8 cellular contexts compared by ENCODE assay signal in genomic region chr12:49623142-49623899, GRCh38. TPM values are rescaled to one million over a fixed set of nuclear protein-coding genes. Genes with fewer than 3 reads are reported as not detected.
DNase-seq lines count a peak whose midpoint lies in the region; ATAC-seq, FAIRE-seq and TF ChIP-seq lines count a peak whose summit lies in the region.

Gene PRPF40B (plus strand): TSS chr12:49623561. CDS start chr12:49623591, 30 bp downstream.

- no peak within 1 kb of the TSS for H2BK120ac ChIP-seq in H1 (replicated peaks; ENCODE audit: low read depth, low read length)

- H2BK5ac ChIP-seq in H1 (ENCODE audit: low read depth, low read length) = peak within 1 kb of the TSS; percentile 60

- peak within 1 kb of the TSS; percentile 78 to 99 for H3K4me2 ChIP-seq in H1 (ENCODE audit: insufficient read depth in 1 of 2, low read depth in 2 of 2, low read length in 2 of 2)

- FAIRE-seq in H1 (lab: Jason Lieb, UNC) = no peak

- TF ChIP-seq POLR2A in H1 (IDR thresholded peaks at IDR 0.05; ENCODE audit: control extremely low read depth in 1 of 2, low read depth in 2 of 2, low read length in 2 of 2) = no peak; a peak in 1 of 3 replicates

- H2BK20ac ChIP-seq in H1 (ENCODE audit: low read length) = no peak within 1 kb of the TSS

- 0 out of 3 replicates have a peak, but pooled peaks of 1 of the 2 experiments have one; percentile 7 for TF ChIP-seq EP300 in H1 (IDR thresholded peaks at IDR 0.05; ENCODE audit: borderline replicate concordance in 1 of 2, low read depth in 2 of 2, low read length in 2 of 2)

- peak; percentile 80 for ATAC-seq in GM19438 (IDR thresholded peaks at IDR 0.05; ENCODE audit: low read depth, unreplicated experiment)

- no peaks in the 10 kb centered on the region for H3K9me3 Mint-ChIP-seq in CD8-positive, alpha-beta memory T cell

- no peaks in the 10 kb centered on the region for H4K20me1 ChIP-seq in H1 (replicated peaks in 1 of 2; ENCODE audit: control insufficient read depth in 1 of 2, insufficient read depth in 2 of 2, low read length in 2 of 2)

- H3K9me3 ChIP-seq in CD8-positive, alpha-beta memory T cell (ENCODE audit: low read length) = no peaks in the 10 kb centered on the region
- H3K9me3 ChIP-seq in H1 (ENCODE audit: insufficient read depth in 2 of 2, low read depth in 1 of 2, low read length in 1 of 2) (no peaks in the 10 kb centered on the region), mesodermal cell (ENCODE audit: control insufficient read depth, low read length) (no peaks in the 10 kb centered on the region)

- H2BK12ac ChIP-seq in H1 (ENCODE audit: low read depth, low read length) = peak within 1 kb of the TSS; percentile 50; the same call in 1 of the 2 replicates

- H3K27me3 Mint-ChIP-seq in CD8-positive, alpha-beta memory T cell = peaks cover 0 to 4% of the 10 kb centered on the region in 2 donors

- no peaks in the 10 kb centered on the region for H3K36me3 Mint-ChIP-seq in CD8-positive, alpha-beta memory T cell

- H3K56ac ChIP-seq in H1 (replicated peaks; ENCODE audit: insufficient read length, low read depth, low read length) = peak within 1 kb of the TSS; percentile 74

- peak; percentile 80 to 90 (median 87) for DNase-seq in CD8-positive, alpha-beta memory T cell
- DNase-seq in HK-2 (ENCODE audit: unreplicated experiment) (peak; percentile 78), NOMO-1 (lab: John Stamatoyannopoulos, UW; ENCODE audit: unreplicated experiment in 2 of 2) (peak; percentile 77 to 92), H1 (ENCODE audit: low read depth in 1 of 2, low spot score in 2 of 2) (peak; percentile 78 to 95)
- DNase-seq in activated CD8-positive, alpha-beta memory T cell treated with anti-CD3 and anti-CD28 coated beads for 48 hours (ENCODE audit: low read depth in 2 of 3, low spot score in 2 of 3) = peak; percentile 61 to 74 (median 65)
- peak; percentile 61 to 66 for DNase-seq in stimulated activated CD8-positive, alpha-beta memory T cell treated with anti-CD3 and anti-CD28 coated beads, Interleukin-15, amount 100 ng/mL, for 4 hours (ENCODE audit: low read depth in 2 of 2)

- H4K5ac ChIP-seq in H1 (ENCODE audit: insufficient read length, low read depth, low read length) = peak within 1 kb of the TSS; percentile 50

- no peaks in the 10 kb centered on the region for H3K79me2 ChIP-seq in H1 (ENCODE audit: control insufficient read depth in 1 of 2, insufficient read depth in 2 of 2, low read length in 2 of 2)

- no peak within 1 kb of the TSS for H3K14ac ChIP-seq in H1 (ENCODE audit: insufficient read length)

- H3K4me3 Mint-ChIP-seq in CD8-positive, alpha-beta memory T cell = peak within 1 kb of the TSS; percentile 83 to 93 (median 89)

- peak; percentile 27 to 47; a peak in 3 of 4 replicates for TF ChIP-seq RAD21 in H1 (IDR thresholded peaks at IDR 0.05 in 1 of 2, conservative IDR thresholded peaks at IDR 0.05 in 1 of 2; ENCODE audit: low read depth in 2 of 2, low read length in 2 of 2)

- H3K9ac ChIP-seq in H1 (replicated peaks in 1 of 4; ENCODE audit: extremely low read depth in 1 of 4, low read depth in 3 of 4, low read length in 3 of 4) = peak within 1 kb of the TSS in 3 of 4 experiments; percentile 51 to 66 (median 56); a peak in 5 of 7 replicates

- H3K4me3 ChIP-seq in CD8-positive, alpha-beta memory T cell (ENCODE audit: low read length) = peak within 1 kb of the TSS; percentile 70
- H3K4me3 ChIP-seq in H1 (ENCODE audit: extremely low read depth in 1 of 4, insufficient read depth in 2 of 4, low read depth in 3 of 4, low read length in 4 of 4) (peak within 1 kb of the TSS; percentile 50 to 73 (median 66)), mesodermal cell (ENCODE audit: extremely low read depth, insufficient read depth, low read length, poor library complexity, severe bottlenecking) (peak within 1 kb of the TSS; percentile 48)

- H3K27ac Mint-ChIP-seq in CD8-positive, alpha-beta memory T cell = peak within 1 kb of the TSS; percentile 86 to 97 (median 95)

- H3K23me2 ChIP-seq in H1 (ENCODE audit: low read depth, low read length) = peaks cover 15% of the 10 kb centered on the region; the same call in 1 of the 2 replicates

- H3K4ac ChIP-seq in H1 (replicated peaks; ENCODE audit: insufficient read length, low read depth, low read length) = peak within 1 kb of the TSS; percentile 44

- H3K23ac ChIP-seq in H1 (ENCODE audit: insufficient read length) = no peak within 1 kb of the TSS

- no peaks in the 10 kb centered on the region for H3K27me3 ChIP-seq in CD8-positive, alpha-beta memory T cell (ENCODE audit: insufficient read depth, low read length, poor library complexity, severe bottlenecking)
- H3K27me3 ChIP-seq in H1 (replicated peaks in 1 of 4; ENCODE audit: control insufficient read depth in 3 of 4, extremely low read depth in 1 of 4, insufficient read depth in 3 of 4, low read length in 3 of 4) = no peaks in the 10 kb centered on the region

- no peak within 1 kb of the TSS for H2BK15ac ChIP-seq in H1 (ENCODE audit: low read length)

- no peak within 1 kb of the TSS for H4K91ac ChIP-seq in H1 (replicated peaks; ENCODE audit: insufficient read length, low read length)

- peak within 1 kb of the TSS; percentile 49 for H3K27ac ChIP-seq in CD8-positive, alpha-beta memory T cell (ENCODE audit: low read depth, low read length)
- H3K27ac ChIP-seq in H1 (ENCODE audit: low read depth, low read length) = peak within 1 kb of the TSS; percentile 56; the same call in 1 of the 2 replicates
- H3K27ac ChIP-seq in mesodermal cell (ENCODE audit: low read depth, low read length, severe bottlenecking) = peak within 1 kb of the TSS; percentile 62

- WGBS in H1 (ENCODE audit: extremely low coverage in 1 of 2, insufficient coverage in 1 of 2, insufficient read length in 1 of 2, insufficient replicate concordance in 2 of 2, low coverage in 1 of 2, low lambda C conversion rate in 2 of 2, missing lambda C conversion rate in 1 of 2), 2 experiments = 5% methylated on average over 31 of the region's 76 CpGs; no CpG with 5 or more reads in 1 of the 2 experiments
- WGBS in mesodermal cell (ENCODE audit: insufficient coverage in 2 of 2), 2 experiments = 0 to 1% methylated on average over 25 to 39 of the region's 76 CpGs

- H3K18ac ChIP-seq in H1 (ENCODE audit: extremely low read depth, low read length) = peak within 1 kb of the TSS; percentile 78

- H4K8ac ChIP-seq in H1 (ENCODE audit: extremely low read depth, insufficient read depth, low read length) = peak within 1 kb of the TSS; percentile 81

- TF ChIP-seq CTCF in H1 (IDR thresholded peaks at IDR 0.05; ENCODE audit: control extremely low read depth in 1 of 3, insufficient read depth in 1 of 3, low read depth in 1 of 3, low read length in 3 of 3) = peak; percentile 47 to 56 (median 54)

- H3K4me1 ChIP-seq in CD8-positive, alpha-beta memory T cell (ENCODE audit: insufficient read depth, low read length) = peaks cover 18% of the 10 kb centered on the region
- H3K4me1 ChIP-seq in H1 (replicated peaks in 1 of 4; ENCODE audit: control insufficient read depth in 3 of 4, insufficient read depth in 4 of 4, low read length in 3 of 4) = peaks cover 0 to 7% (median 3%) of the 10 kb centered on the region in 4 experiments; a peak in 6 of 7 replicates
- H3K4me1 ChIP-seq in mesodermal cell (ENCODE audit: control insufficient read depth, insufficient read depth, low read length, poor library complexity, severe bottlenecking) = peaks cover 15% of the 10 kb centered on the region

- no peaks in the 10 kb centered on the region for H3K79me1 ChIP-seq in H1 (ENCODE audit: low read depth, low read length)

- CTCF ChIA-PET in CD8-positive, alpha-beta memory T cell (lab: Charles Lee) = interaction anchor here (0.6 to 6.1 kb wide), 15 partner anchors 9 to 265 kb away, joined by 3 to 42 read pairs (median 3); partner anchors contain the start of gene TMBIM6
- CTCF ChIA-PET in H1 (lab: Charles Lee; ENCODE audit: partially characterized antibody) = interaction anchor here (0.8 to 4.3 kb wide), 15 partner anchors 8 to 291 kb away, joined by 3 to 15 read pairs (median 4); no protein-coding TSS in a partner anchor

- H3K4me1 Mint-ChIP-seq in CD8-positive, alpha-beta memory T cell = peaks cover 22 to 32% (median 31%) of the 10 kb centered on the region in 3 donors

- POLR2A ChIA-PET in CD8-positive, alpha-beta memory T cell (lab: Charles Lee) = interaction anchor here (0.5 to 1.8 kb wide), 10 partner anchors 14 to 941 kb away, joined by 3 to 7 read pairs (median 4); partner anchors contain the start of genes KANSL2, MCRS1 and TMBIM6
- POLR2A ChIA-PET in H1 (lab: Charles Lee; ENCODE audit: partially characterized antibody) = interaction anchor here (0.9 to 2.8 kb wide), 7 partner anchors 15 to 358 kb away, joined by 3 to 10 read pairs (median 4); partner anchors contain the start of genes MCRS1, NCKAP5L, TMBIM6 and TUBA1C

- H2AK5ac ChIP-seq in H1 (ENCODE audit: low read depth, low read length) = no peak within 1 kb of the TSS

- H2AFZ ChIP-seq in H1 (ENCODE audit: low read length) = 0 out of 2 replicates have a peak within 1 kb of the TSS, but pooled peaks have one; percentile 7

- H3K36me3 ChIP-seq in CD8-positive, alpha-beta memory T cell (ENCODE audit: insufficient read depth, low read length) = no peaks in the 10 kb centered on the region
- no peaks in the 10 kb centered on the region for H3K36me3 ChIP-seq in H1 (ENCODE audit: control insufficient read depth in 2 of 4, insufficient read depth in 4 of 4, low read length in 3 of 4)
- no peaks in the 10 kb centered on the region for H3K36me3 ChIP-seq in mesodermal cell (ENCODE audit: control insufficient read depth, insufficient read depth, low read length)

TF ChIP-seq in H1, 55 proteins besides CTCF, POLR2A, EP300 and RAD21 (continues in another document):
- no peak for TF ChIP-seq JUN (IDR thresholded peaks at IDR 0.05; ENCODE audit: low read depth, low read length)
- no peak; the same call in 1 of the 2 replicates for TF ChIP-seq TEAD4 (IDR thresholded peaks at IDR 0.05; ENCODE audit: low read depth, low read length)
- TF ChIP-seq NANOG (IDR thresholded peaks at IDR 0.05; ENCODE audit: insufficient read depth, low read depth, low read length, poor library complexity, severe bottlenecking) = no peak
- TF ChIP-seq TCF12 (IDR thresholded peaks at IDR 0.05; ENCODE audit: low read depth, low read length) = 0 out of 2 replicates have a peak, but pooled peaks have one; percentile 47
- TF ChIP-seq RFX5 (IDR thresholded peaks at IDR 0.05; ENCODE audit: borderline replicate concordance, low read depth, low read length) = no peak

RNA-seq across cellular contexts. Expression of gene PRPF40B, which starts in this region (rescaled TPM):
- total RNA-seq in CD8-positive, alpha-beta memory T cell = 1 to 10 TPM; 9.0 to 9.9 TPM
- polyA plus RNA-seq in CD8-positive, alpha-beta memory T cell = 2.0 TPM
- 24.4 and 26.8 TPM in 2 replicates for total RNA-seq in H1 (2021; fragmentation: NEBNext Ultra II Directional; extraction: Animal tissue kit (Norgen Biotek cat#: 25700))
- polyA plus RNA-seq in H1 (2011; rRNA removed) = 14.4 and 23.5 TPM in 2 replicates
- polyA plus RNA-seq in H1 (2011; cell fraction: cytosol; rRNA removed) = 23.9 TPM
- 137 TPM for polyA plus RNA-seq in H1 (2011; cell fraction: nucleus; rRNA removed)
- 14.2 to 29.0 TPM (median 24.0 TPM) in 4 replicates for polyA plus RNA-seq in H1 (2012, experiment 1 of 2)
- polyA plus RNA-seq in H1 (2012, experiment 2 of 2) = 9.3 TPM
- 13.1 TPM for polyA plus RNA-seq in H1 (2013, experiment 1 of 2)
- 13.0 TPM for polyA plus RNA-seq in H1 (2013, experiment 2 of 2)
- polyA minus RNA-seq in H1 (2011; rRNA and poly(A)+ RNA removed) = 14.2 and 23.3 TPM in 2 replicates
- 11.0 TPM for polyA minus RNA-seq in H1 (2011; cell fraction: cytosol; rRNA and poly(A)+ RNA removed)
- polyA minus RNA-seq in H1 (2011; cell fraction: nucleus; rRNA and poly(A)+ RNA removed) = 41.9 TPM
- 14.7 TPM for polyA plus RNA-seq in mesodermal cell (2013, experiment 1 of 2)
- polyA plus RNA-seq in mesodermal cell (2013, experiment 2 of 2) = 13.0 TPM

Comparison
In these comparisons a context has a peak if more than half of its experiments do, and no peak if none do; other contexts are left out.
1. Peak in every context shown above with its lines: DNase-seq, ATAC-seq, H3K4me3 ChIP-seq and H3K27ac ChIP-seq.